ENCODE assay signal across 17 cellular contexts in genomic region chr1:245825128-245825901, GRCh38.
DNase-seq lines count a peak whose midpoint lies in the region; ATAC-seq, FAIRE-seq and TF ChIP-seq lines count a peak whose summit lies in the region.
"Had no signal": no experiment of that assay in that cellular context is flagged by ENCODE, and none has a peak within 500 bp of the region (broad histone marks: within the 10 kb centered on the region; RNA-seq: fewer than 3 reads in every experiment).

No MANE protein-coding gene starts in this region.

- H3K4me1 ChIP-seq in H1 (replicated peaks in 1 of 4; ENCODE audit: control insufficient read depth in 3 of 4, insufficient read depth in 4 of 4, low read length in 3 of 4) (no peaks in the 10 kb centered on the region), liver (ENCODE audit: control insufficient read depth in 4 of 4, insufficient read depth in 4 of 4, low read length in 3 of 4) (no peaks in the 10 kb centered on the region)
- H3K4me1 ChIP-seq: colonic mucosa, esophagus squamous epithelium, spleen had no signal

- H2BK5ac ChIP-seq in H1 (ENCODE audit: low read depth, low read length), result no peak overlapping the region

- no peaks in the 10 kb centered on the region for H3K23me2 ChIP-seq in H1 (ENCODE audit: low read depth, low read length)

- FAIRE-seq in D721Med (lab: Jason Lieb, UNC), result no peak
- no peak for FAIRE-seq in H1 (lab: Jason Lieb, UNC)

- no peak overlapping the region for H2BK12ac ChIP-seq in H1 (ENCODE audit: low read depth, low read length)

- H3K18ac ChIP-seq in H1 (ENCODE audit: extremely low read depth, low read length), result no peak overlapping the region

- POLR2A ChIA-PET in H1 (lab: Charles Lee; ENCODE audit: partially characterized antibody), result no interaction called here

- H3K27me3 ChIP-seq in H1 (replicated peaks in 1 of 4; ENCODE audit: control insufficient read depth in 3 of 4, extremely low read depth in 1 of 4, insufficient read depth in 3 of 4, low read length in 3 of 4) (no peaks in the 10 kb centered on the region), liver (ENCODE audit: control insufficient read depth in 4 of 4, insufficient read depth in 4 of 4, low read length in 3 of 4) (no peaks in the 10 kb centered on the region)
- H3K27me3 ChIP-seq: colonic mucosa, esophagus squamous epithelium, MG63, spleen had no signal

- H4K91ac ChIP-seq in H1 (replicated peaks; ENCODE audit: insufficient read length, low read length), result no peak overlapping the region

- H3K14ac ChIP-seq in H1 (ENCODE audit: insufficient read length), result no peak overlapping the region

- ATAC-seq in GM21717 (IDR thresholded peaks at IDR 0.05; ENCODE audit: unreplicated experiment) (no peak), HG03097 (IDR thresholded peaks at IDR 0.05; ENCODE audit: low FRiP score, unreplicated experiment) (no peak), HG02981 (IDR thresholded peaks at IDR 0.05; ENCODE audit: unreplicated experiment) (no peak)
- ATAC-seq: CD8-positive, alpha-beta T cell had no signal

- DNase-seq in D721Med (ENCODE audit: insufficient read length, low spot score), result no peak
- DNase-seq in HuH-7 (ENCODE audit: low spot score), result peak; percentile 39
- DNase-seq in H1 (ENCODE audit: low read depth in 1 of 2, low spot score in 2 of 2), result no peak
- DNase-seq in NCI-H128 (lab: John Stamatoyannopoulos, UW; ENCODE audit: unreplicated experiment), result no peak
- DNase-seq: activated B cell treated with CpG ODN at 0.5 μM for 24 hours; CD8-positive, alpha-beta T cell; colonic mucosa; esophagus squamous epithelium; GOT3; MG63; NCI-H2171 treated with DMSO at 0.1 percent for 48 hours; nucleus accumbens; spleen had no signal

- H3K27ac ChIP-seq in H1 (ENCODE audit: low read depth, low read length), result no peak overlapping the region
- H3K27ac ChIP-seq in liver (ENCODE audit: low read depth in 1 of 2, low read length in 2 of 2), result no peak overlapping the region
- H3K27ac ChIP-seq: colonic mucosa, esophagus squamous epithelium, spleen had no signal

- H3K23ac ChIP-seq in H1 (ENCODE audit: insufficient read length), result no peak overlapping the region

- TF ChIP-seq RAD21 in H1 (IDR thresholded peaks at IDR 0.05 in 1 of 2, conservative IDR thresholded peaks at IDR 0.05 in 1 of 2; ENCODE audit: low read depth in 2 of 2, low read length in 2 of 2) (peak; percentile 36 to 39; a peak in 3 of 4 replicates), liver (IDR thresholded peaks at IDR 0.05) (peak; percentile 65 to 72)

- no peaks in the 10 kb centered on the region for H3K36me3 ChIP-seq in H1 (ENCODE audit: control insufficient read depth in 2 of 4, insufficient read depth in 4 of 4, low read length in 3 of 4)
- H3K36me3 ChIP-seq in liver (ENCODE audit: control insufficient read depth in 4 of 4, insufficient read depth in 3 of 4, low read depth in 1 of 4, low read length in 3 of 4), result no peaks in the 10 kb centered on the region
- H3K36me3 ChIP-seq: colonic mucosa, esophagus squamous epithelium, MG63, spleen had no signal

- no peak overlapping the region for H3K56ac ChIP-seq in H1 (replicated peaks; ENCODE audit: insufficient read length, low read depth, low read length)

- H3K79me2 ChIP-seq in H1 (ENCODE audit: control insufficient read depth in 1 of 2, insufficient read depth in 2 of 2, low read length in 2 of 2), result no peaks in the 10 kb centered on the region

- TF ChIP-seq POLR2A in H1 (IDR thresholded peaks at IDR 0.05; ENCODE audit: control extremely low read depth in 1 of 2, low read depth in 2 of 2, low read length in 2 of 2), result no peak

- H3K4me3 ChIP-seq in H1 (ENCODE audit: extremely low read depth in 1 of 4, insufficient read depth in 2 of 4, low read depth in 3 of 4, low read length in 4 of 4) (no peak overlapping the region), liver (ENCODE audit: low read depth in 1 of 3, low read length in 3 of 3) (no peak overlapping the region)
- H3K4me3 ChIP-seq: colonic mucosa, esophagus squamous epithelium, MG63, spleen had no signal

- no peak overlapping the region for H2BK15ac ChIP-seq in H1 (ENCODE audit: low read length)

- H3K9ac ChIP-seq in H1 (replicated peaks in 1 of 4; ENCODE audit: extremely low read depth in 1 of 4, low read depth in 3 of 4, low read length in 3 of 4) (no peak overlapping the region), liver (ENCODE audit: low read depth in 1 of 2, low read length in 2 of 2) (no peak overlapping the region)

- H3K9me3 ChIP-seq in H1 (ENCODE audit: insufficient read depth in 2 of 2, low read depth in 1 of 2, low read length in 1 of 2) (no peaks in the 10 kb centered on the region), liver (ENCODE audit: control insufficient read depth in 4 of 4, low read length in 3 of 4) (no peaks in the 10 kb centered on the region)
- H3K9me3 ChIP-seq: colonic mucosa, esophagus squamous epithelium, MG63 had no signal

- H4K20me1 ChIP-seq in H1 (replicated peaks in 1 of 2; ENCODE audit: control insufficient read depth in 1 of 2, insufficient read depth in 2 of 2, low read length in 2 of 2), result no peaks in the 10 kb centered on the region

- no peak overlapping the region for H3K4me2 ChIP-seq in H1 (ENCODE audit: insufficient read depth in 1 of 2, low read depth in 2 of 2, low read length in 2 of 2)

- no peak overlapping the region for H3K4ac ChIP-seq in H1 (replicated peaks; ENCODE audit: insufficient read length, low read depth, low read length)

- H2AFZ ChIP-seq in H1 (ENCODE audit: low read length), result no peak overlapping the region

- no peak overlapping the region for H2AK5ac ChIP-seq in H1 (ENCODE audit: low read depth, low read length)

- TF ChIP-seq CTCF in D721Med (IDR thresholded peaks at IDR 0.05; ENCODE audit: insufficient read depth, missing control alignments), result peak; percentile 3
- peak in 2 of 3 experiments; percentile 31 to 42; a peak in 2 of 4 replicates for TF ChIP-seq CTCF in H1 (IDR thresholded peaks at IDR 0.05; ENCODE audit: control extremely low read depth in 1 of 3, insufficient read depth in 1 of 3, low read depth in 1 of 3, low read length in 3 of 3)
- no peak for TF ChIP-seq CTCF in liver (IDR thresholded peaks at IDR 0.05; ENCODE audit: low read depth, low read length, missing input control)

- TF ChIP-seq EP300 in H1 (IDR thresholded peaks at IDR 0.05; ENCODE audit: borderline replicate concordance in 1 of 2, low read depth in 2 of 2, low read length in 2 of 2), result no peak

- no peak overlapping the region for H4K5ac ChIP-seq in H1 (ENCODE audit: insufficient read length, low read depth, low read length)

- CTCF ChIA-PET in H1 (lab: Charles Lee; ENCODE audit: partially characterized antibody), result interaction anchor here (0.6 to 2.8 kb wide), 7 partner anchors 23 to 621 kb away, joined by 3 to 9 read pairs (median 3); no protein-coding TSS in a partner anchor

- WGBS in H1 (ENCODE audit: extremely low coverage in 1 of 2, insufficient coverage in 1 of 2, insufficient read length in 1 of 2, insufficient replicate concordance in 2 of 2, low coverage in 1 of 2, low lambda C conversion rate in 2 of 2, missing lambda C conversion rate in 1 of 2), 2 experiments, result 94% methylated on average over 13 of the region's 13 CpGs; no CpG with 5 or more reads in 1 of the 2 experiments
- WGBS in liver, result 80% methylated on average over 13 of the region's 13 CpGs

- no peak overlapping the region for H2BK20ac ChIP-seq in H1 (ENCODE audit: low read length)

- H4K8ac ChIP-seq in H1 (ENCODE audit: extremely low read depth, insufficient read depth, low read length), result no peak overlapping the region; the same call in 1 of the 2 replicates

- no peak overlapping the region for H2BK120ac ChIP-seq in H1 (replicated peaks; ENCODE audit: low read depth, low read length)

- H3K79me1 ChIP-seq in H1 (ENCODE audit: low read depth, low read length), result no peaks in the 10 kb centered on the region

TF ChIP-seq in H1, 55 proteins besides CTCF, POLR2A, EP300 and RAD21:
- no peak for TF ChIP-seq HDAC2 (IDR thresholded peaks at IDR 0.05; ENCODE audit: borderline replicate concordance in 1 of 2, low read depth in 2 of 2, low read length in 2 of 2)
- TF ChIP-seq ZNF274 (IDR thresholded peaks at IDR 0.05; ENCODE audit: borderline replicate concordance, extremely low read depth, low read length), result no peak
- no peak for TF ChIP-seq JUN (IDR thresholded peaks at IDR 0.05; ENCODE audit: low read depth, low read length)
- no peak for TF ChIP-seq PHF8 (conservative IDR thresholded peaks at IDR 0.05; ENCODE audit: low read depth, low read length)
- no peak for TF ChIP-seq SP4 (IDR thresholded peaks at IDR 0.05; ENCODE audit: low read length)
- no peak for TF ChIP-seq RBBP5 (IDR thresholded peaks at IDR 0.05; ENCODE audit: borderline replicate concordance, low read depth, low read length)

TF ChIP-seq in liver, 16 proteins besides CTCF, POLR2A, EP300 and RAD21 (continues in another document):
- TF ChIP-seq REST (IDR thresholded peaks at IDR 0.05), result no peak
- TF ChIP-seq FOXA2 (IDR thresholded peaks at IDR 0.05), result no peak
- no peak for TF ChIP-seq NR2F2 (IDR thresholded peaks at IDR 0.05)
